Comparison of ENCODE assay signal across 10 cellular contexts in the genomic region with DNA sequence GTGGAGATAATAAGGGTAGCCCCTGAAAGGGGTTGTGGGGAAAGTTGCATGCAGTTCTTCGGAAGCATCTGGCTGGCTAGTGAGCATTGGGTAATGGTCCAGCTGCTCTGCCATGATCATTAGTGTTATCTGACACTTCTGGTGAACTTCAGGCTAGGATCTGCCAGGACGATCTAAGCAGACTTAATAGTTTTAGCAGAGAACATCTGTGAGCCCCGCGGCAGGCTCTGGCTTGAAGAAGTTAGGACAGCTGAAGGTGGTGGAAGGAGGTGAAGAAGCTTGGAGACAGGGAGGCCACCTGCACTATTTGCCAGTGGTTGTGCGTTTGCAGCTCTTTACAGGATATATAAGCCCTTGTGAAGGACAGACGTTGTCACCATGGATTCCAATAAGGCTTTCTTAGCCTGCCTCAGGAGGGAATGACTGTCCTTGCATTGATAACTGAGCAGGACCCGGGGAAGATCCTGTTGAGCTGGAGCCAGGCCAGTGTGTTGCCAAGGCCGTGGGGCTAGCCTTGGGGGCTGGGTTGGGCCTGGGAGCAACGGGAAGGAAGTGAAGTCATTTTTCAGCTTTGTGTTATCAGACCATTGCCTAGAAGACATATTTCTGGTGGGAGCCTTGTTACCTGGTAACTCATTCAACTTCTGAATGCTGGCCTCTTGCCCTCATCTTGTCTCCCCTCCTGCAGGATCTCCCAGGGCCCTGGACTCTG.
DNase-seq lines count a peak whose midpoint lies in the region; ATAC-seq, FAIRE-seq and TF ChIP-seq lines count a peak whose summit lies in the region.
"Had no signal": no experiment of that assay in that cellular context is flagged by ENCODE, and none has a peak within 500 bp of the region (broad histone marks: within the 10 kb centered on the region; RNA-seq: fewer than 3 reads in every experiment).

No MANE protein-coding gene starts in this region.

- no peaks in the 10 kb centered on the region for H3K36me3 ChIP-seq in parathyroid adenoma (ENCODE audit: control insufficient read depth, insufficient read depth, low read length)

- peak; percentile 38 for FAIRE-seq in GM12891 (lab: Jason Lieb, UNC)

- peaks cover 7% of the 10 kb centered on the region for H3K4me1 ChIP-seq in parathyroid adenoma

- DNase-seq in GM12891 (ENCODE audit: insufficient read length, low spot score) (no peak), glomerular endothelial cell (ENCODE audit: extremely low read depth, low read depth, low spot score) (peak; percentile 52), DMS53 (lab: John Stamatoyannopoulos, UW) (no peak), RKO (ENCODE audit: low spot score) (no peak)
- no peak for DNase-seq in activated CD8-positive, alpha-beta memory T cell treated with anti-CD3 and anti-CD28 coated beads for 24 hours
- DNase-seq: cortex of kidney, NCI-H1092 treated with DMSO at 0.1 percent for 48 hours, stomach had no signal

- peak overlapping the region; percentile 14 for H2AFZ ChIP-seq in parathyroid adenoma

- no peak overlapping the region for H3K4me3 ChIP-seq in parathyroid adenoma (ENCODE audit: low read depth, low read length)
- H3K4me3 ChIP-seq: stomach had no signal

- H3K79me2 ChIP-seq in parathyroid adenoma = peaks cover 64% of the 10 kb centered on the region

- peak; percentile 55 for ATAC-seq in SK-N-SH treated with all-trans-retinoic acid at 6 μM for 48 hours

- no peak overlapping the region for H3K4me2 ChIP-seq in parathyroid adenoma (ENCODE audit: low read length)

- no peaks in the 10 kb centered on the region for H3K9me3 ChIP-seq in parathyroid adenoma (ENCODE audit: control insufficient read depth, low read length)
- H3K9me3 ChIP-seq: stomach had no signal

- H3K27me3 ChIP-seq in parathyroid adenoma (ENCODE audit: control insufficient read depth, insufficient read depth, low read length) = no peaks in the 10 kb centered on the region
- H3K27me3 ChIP-seq: stomach had no signal

- TF ChIP-seq POLR2A in GM12891 (IDR thresholded peaks at IDR 0.05; ENCODE audit: low read depth, low read length) = no peak

- H3K9ac ChIP-seq in parathyroid adenoma = no peak overlapping the region

- TF ChIP-seq CTCF in parathyroid adenoma (IDR thresholded peaks at IDR 0.05) = no peak

- no peak overlapping the region for H3K27ac ChIP-seq in parathyroid adenoma

TF ChIP-seq in GM12891, 5 proteins besides CTCF, POLR2A, EP300 and RAD21:
- no peak for TF ChIP-seq PAX5 (IDR thresholded peaks at IDR 0.05; ENCODE audit: insufficient read depth, low read length, severe bottlenecking)
- no peak for TF ChIP-seq SPI1 (IDR thresholded peaks at IDR 0.05; ENCODE audit: low read depth, low read length)

TF ChIP-seq in SK-N-SH treated with all-trans-retinoic acid at 6 μM for 48 hours, 23 proteins besides CTCF, POLR2A, EP300 and RAD21:
- TF ChIP-seq TCF4 (CRISPR knock-in tag; IDR thresholded peaks at IDR 0.05; ENCODE audit: borderline replicate concordance) = peak; percentile 83
- peak; percentile 59; the same call in 1 of the 2 replicates for TF ChIP-seq TSHZ2 (CRISPR knock-in tag; IDR thresholded peaks at IDR 0.05)
- TF ChIP-seq, protein P1, sequence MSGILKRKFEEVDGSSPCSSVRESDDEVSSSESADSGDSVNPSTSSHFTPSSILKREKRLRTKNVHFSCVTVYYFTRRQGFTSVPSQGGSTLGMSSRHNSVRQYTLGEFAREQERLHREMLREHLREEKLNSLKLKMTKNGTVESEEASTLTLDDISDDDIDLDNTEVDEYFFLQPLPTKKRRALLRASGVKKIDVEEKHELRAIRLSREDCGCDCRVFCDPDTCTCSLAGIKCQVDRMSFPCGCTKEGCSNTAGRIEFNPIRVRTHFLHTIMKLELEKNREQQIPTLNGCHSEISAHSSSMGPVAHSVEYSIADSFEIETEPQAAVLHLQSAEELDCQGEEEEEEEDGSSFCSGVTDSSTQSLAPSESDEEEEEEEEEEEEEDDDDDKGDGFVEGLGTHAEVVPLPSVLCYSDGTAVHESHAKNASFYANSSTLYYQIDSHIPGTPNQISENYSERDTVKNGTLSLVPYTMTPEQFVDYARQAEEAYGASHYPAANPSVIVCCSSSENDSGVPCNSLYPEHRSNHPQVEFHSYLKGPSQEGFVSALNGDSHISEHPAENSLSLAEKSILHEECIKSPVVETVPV (CRISPR knock-in tag; IDR thresholded peaks at IDR 0.05) = no peak
